In the genomic region with DNA sequence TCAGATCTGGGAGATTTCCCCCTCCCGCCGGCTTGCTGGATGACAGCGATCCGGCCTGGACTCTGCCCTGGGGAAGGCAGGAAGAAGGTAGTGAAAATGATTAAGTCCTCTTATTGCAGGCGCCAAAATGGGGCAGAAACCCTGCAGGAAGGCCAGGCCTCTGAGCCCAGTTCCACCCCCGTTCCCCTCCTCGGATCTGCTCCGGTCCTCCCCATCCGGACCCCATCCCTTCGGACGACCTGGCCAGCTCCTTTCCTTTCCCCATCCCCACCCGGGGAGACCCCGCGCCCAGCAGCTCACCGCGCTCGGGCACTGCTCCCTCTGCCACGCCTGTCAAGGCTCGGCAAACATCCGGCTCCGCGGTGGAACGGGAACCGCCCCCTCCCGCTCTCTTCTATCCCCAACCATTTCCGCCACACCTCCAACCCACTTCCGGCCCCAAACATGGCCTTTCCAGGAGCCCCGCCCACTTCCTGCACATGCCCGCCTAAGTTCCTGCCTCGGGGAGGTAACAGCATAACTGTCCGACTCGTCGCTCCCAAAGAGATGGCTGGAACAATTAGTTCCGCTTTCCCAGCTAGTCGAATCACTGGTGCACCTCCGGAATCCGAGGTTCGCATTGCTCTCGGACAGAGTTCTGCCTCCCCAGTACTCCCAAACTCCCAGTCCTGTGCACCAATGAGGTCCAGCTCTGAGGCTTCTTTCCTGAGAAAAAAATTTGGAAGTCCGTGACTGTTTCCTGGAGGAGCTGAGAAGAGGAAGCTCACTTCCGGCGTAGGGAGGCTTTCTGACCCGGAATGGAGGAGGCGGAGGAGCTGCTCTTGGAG, we compare ENCODE assay signal across 1 cellular context.
TF ChIP-seq lines count a peak whose summit lies in the region.

A gene (minus strand): TSS at position 369 of the 827 bp plus-strand sequence. CDS start 4,512 bp downstream, outside the sequence.
A gene (plus strand): TSS at position 781 of the 827 bp plus-strand sequence. CDS start 17 bp downstream, at position 798.

TF ChIP-seq in K562, 482 proteins besides CTCF, POLR2A, EP300 and RAD21 (continued from another document and continues in another):
- peak; percentile 39 for TF ChIP-seq HMGN3 (IDR thresholded peaks at IDR 0.05; ENCODE audit: borderline replicate concordance, extremely low read depth, insufficient read length, low read depth, low read length)
- TF ChIP-seq, protein P1, sequence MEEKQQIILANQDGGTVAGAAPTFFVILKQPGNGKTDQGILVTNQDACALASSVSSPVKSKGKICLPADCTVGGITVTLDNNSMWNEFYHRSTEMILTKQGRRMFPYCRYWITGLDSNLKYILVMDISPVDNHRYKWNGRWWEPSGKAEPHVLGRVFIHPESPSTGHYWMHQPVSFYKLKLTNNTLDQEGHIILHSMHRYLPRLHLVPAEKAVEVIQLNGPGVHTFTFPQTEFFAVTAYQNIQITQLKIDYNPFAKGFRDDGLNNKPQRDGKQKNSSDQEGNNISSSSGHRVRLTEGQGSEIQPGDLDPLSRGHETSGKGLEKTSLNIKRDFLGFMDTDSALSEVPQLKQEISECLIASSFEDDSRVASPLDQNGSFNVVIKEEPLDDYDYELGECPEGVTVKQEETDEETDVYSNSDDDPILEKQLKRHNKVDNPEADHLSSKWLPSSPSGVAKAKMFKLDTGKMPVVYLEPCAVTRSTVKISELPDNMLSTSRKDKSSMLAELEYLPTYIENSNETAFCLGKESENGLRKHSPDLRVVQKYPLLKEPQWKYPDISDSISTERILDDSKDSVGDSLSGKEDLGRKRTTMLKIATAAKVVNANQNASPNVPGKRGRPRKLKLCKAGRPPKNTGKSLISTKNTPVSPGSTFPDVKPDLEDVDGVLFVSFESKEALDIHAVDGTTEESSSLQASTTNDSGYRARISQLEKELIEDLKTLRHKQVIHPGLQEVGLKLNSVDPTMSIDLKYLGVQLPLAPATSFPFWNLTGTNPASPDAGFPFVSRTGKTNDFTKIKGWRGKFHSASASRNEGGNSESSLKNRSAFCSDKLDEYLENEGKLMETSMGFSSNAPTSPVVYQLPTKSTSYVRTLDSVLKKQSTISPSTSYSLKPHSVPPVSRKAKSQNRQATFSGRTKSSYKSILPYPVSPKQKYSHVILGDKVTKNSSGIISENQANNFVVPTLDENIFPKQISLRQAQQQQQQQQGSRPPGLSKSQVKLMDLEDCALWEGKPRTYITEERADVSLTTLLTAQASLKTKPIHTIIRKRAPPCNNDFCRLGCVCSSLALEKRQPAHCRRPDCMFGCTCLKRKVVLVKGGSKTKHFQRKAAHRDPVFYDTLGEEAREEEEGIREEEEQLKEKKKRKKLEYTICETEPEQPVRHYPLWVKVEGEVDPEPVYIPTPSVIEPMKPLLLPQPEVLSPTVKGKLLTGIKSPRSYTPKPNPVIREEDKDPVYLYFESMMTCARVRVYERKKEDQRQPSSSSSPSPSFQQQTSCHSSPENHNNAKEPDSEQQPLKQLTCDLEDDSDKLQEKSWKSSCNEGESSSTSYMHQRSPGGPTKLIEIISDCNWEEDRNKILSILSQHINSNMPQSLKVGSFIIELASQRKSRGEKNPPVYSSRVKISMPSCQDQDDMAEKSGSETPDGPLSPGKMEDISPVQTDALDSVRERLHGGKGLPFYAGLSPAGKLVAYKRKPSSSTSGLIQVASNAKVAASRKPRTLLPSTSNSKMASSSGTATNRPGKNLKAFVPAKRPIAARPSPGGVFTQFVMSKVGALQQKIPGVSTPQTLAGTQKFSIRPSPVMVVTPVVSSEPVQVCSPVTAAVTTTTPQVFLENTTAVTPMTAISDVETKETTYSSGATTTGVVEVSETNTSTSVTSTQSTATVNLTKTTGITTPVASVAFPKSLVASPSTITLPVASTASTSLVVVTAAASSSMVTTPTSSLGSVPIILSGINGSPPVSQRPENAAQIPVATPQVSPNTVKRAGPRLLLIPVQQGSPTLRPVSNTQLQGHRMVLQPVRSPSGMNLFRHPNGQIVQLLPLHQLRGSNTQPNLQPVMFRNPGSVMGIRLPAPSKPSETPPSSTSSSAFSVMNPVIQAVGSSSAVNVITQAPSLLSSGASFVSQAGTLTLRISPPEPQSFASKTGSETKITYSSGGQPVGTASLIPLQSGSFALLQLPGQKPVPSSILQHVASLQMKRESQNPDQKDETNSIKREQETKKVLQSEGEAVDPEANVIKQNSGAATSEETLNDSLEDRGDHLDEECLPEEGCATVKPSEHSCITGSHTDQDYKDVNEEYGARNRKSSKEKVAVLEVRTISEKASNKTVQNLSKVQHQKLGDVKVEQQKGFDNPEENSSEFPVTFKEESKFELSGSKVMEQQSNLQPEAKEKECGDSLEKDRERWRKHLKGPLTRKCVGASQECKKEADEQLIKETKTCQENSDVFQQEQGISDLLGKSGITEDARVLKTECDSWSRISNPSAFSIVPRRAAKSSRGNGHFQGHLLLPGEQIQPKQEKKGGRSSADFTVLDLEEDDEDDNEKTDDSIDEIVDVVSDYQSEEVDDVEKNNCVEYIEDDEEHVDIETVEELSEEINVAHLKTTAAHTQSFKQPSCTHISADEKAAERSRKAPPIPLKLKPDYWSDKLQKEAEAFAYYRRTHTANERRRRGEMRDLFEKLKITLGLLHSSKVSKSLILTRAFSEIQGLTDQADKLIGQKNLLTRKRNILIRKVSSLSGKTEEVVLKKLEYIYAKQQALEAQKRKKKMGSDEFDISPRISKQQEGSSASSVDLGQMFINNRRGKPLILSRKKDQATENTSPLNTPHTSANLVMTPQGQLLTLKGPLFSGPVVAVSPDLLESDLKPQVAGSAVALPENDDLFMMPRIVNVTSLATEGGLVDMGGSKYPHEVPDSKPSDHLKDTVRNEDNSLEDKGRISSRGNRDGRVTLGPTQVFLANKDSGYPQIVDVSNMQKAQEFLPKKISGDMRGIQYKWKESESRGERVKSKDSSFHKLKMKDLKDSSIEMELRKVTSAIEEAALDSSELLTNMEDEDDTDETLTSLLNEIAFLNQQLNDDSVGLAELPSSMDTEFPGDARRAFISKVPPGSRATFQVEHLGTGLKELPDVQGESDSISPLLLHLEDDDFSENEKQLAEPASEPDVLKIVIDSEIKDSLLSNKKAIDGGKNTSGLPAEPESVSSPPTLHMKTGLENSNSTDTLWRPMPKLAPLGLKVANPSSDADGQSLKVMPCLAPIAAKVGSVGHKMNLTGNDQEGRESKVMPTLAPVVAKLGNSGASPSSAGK (IDR thresholded peaks at IDR 0.05): no peak
- TF ChIP-seq SIRT6 (IDR thresholded peaks at IDR 0.05; ENCODE audit: low read depth, low read length): no peak
- no peak for TF ChIP-seq FOXA1 (IDR thresholded peaks at IDR 0.05; ENCODE audit: borderline replicate concordance)
- no peak for TF ChIP-seq CEBPB (tag; IDR thresholded peaks at IDR 0.05)
- TF ChIP-seq ZBTB8A (IDR thresholded peaks at IDR 0.05; ENCODE audit: partially characterized antibody): no peak
- TF ChIP-seq FOSL1 (tag; conservative IDR thresholded peaks at IDR 0.05): no peak; the same call in none of the 2 replicates
- TF ChIP-seq PHF8 (IDR thresholded peaks at IDR 0.05; ENCODE audit: borderline replicate concordance, low read length): peak; percentile 71
- TF ChIP-seq, protein P2, sequence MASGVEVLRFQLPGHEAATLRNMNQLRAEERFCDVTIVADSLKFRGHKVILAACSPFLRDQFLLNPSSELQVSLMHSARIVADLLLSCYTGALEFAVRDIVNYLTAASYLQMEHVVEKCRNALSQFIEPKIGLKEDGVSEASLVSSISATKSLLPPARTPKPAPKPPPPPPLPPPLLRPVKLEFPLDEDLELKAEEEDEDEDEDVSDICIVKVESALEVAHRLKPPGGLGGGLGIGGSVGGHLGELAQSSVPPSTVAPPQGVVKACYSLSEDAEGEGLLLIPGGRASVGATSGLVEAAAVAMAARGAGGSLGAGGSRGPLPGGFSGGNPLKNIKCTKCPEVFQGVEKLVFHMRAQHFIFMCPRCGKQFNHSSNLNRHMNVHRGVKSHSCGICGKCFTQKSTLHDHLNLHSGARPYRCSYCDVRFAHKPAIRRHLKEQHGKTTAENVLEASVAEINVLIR (CRISPR knock-in tag; IDR thresholded peaks at IDR 0.05): peak; percentile 51; the same call in 1 of the 2 replicates
- TF ChIP-seq TGIF2 (CRISPR knock-in tag; IDR thresholded peaks at IDR 0.05): no peak
- no peak for TF ChIP-seq ZNF830 (CRISPR knock-in tag; IDR thresholded peaks at IDR 0.05)
- TF ChIP-seq U2AF1 (optimal IDR thresholded peaks at IDR 0.05; ENCODE audit: low read depth, low read length): no peak
- TF ChIP-seq, protein P3, sequence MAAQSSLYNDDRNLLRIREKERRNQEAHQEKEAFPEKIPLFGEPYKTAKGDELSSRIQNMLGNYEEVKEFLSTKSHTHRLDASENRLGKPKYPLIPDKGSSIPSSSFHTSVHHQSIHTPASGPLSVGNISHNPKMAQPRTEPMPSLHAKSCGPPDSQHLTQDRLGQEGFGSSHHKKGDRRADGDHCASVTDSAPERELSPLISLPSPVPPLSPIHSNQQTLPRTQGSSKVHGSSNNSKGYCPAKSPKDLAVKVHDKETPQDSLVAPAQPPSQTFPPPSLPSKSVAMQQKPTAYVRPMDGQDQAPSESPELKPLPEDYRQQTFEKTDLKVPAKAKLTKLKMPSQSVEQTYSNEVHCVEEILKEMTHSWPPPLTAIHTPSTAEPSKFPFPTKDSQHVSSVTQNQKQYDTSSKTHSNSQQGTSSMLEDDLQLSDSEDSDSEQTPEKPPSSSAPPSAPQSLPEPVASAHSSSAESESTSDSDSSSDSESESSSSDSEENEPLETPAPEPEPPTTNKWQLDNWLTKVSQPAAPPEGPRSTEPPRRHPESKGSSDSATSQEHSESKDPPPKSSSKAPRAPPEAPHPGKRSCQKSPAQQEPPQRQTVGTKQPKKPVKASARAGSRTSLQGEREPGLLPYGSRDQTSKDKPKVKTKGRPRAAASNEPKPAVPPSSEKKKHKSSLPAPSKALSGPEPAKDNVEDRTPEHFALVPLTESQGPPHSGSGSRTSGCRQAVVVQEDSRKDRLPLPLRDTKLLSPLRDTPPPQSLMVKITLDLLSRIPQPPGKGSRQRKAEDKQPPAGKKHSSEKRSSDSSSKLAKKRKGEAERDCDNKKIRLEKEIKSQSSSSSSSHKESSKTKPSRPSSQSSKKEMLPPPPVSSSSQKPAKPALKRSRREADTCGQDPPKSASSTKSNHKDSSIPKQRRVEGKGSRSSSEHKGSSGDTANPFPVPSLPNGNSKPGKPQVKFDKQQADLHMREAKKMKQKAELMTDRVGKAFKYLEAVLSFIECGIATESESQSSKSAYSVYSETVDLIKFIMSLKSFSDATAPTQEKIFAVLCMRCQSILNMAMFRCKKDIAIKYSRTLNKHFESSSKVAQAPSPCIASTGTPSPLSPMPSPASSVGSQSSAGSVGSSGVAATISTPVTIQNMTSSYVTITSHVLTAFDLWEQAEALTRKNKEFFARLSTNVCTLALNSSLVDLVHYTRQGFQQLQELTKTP (IDR thresholded peaks at IDR 0.05; ENCODE audit: low read depth in 1 of 2, partially characterized antibody in 2 of 2): peak; percentile 6 to 95
- peak; percentile 90 for TF ChIP-seq ATF7 (IDR thresholded peaks at IDR 0.05)
- TF ChIP-seq CSDE1 (IDR thresholded peaks at IDR 0.05): no peak
- no peak for TF ChIP-seq SMARCC2 (IDR thresholded peaks at IDR 0.05; ENCODE audit: low read depth)
- TF ChIP-seq ZNF121 (CRISPR knock-in tag; conservative IDR thresholded peaks at IDR 0.05): no peak
- peak; percentile 64; the same call in 1 of the 2 replicates for TF ChIP-seq ZNF584 (CRISPR knock-in tag; IDR thresholded peaks at IDR 0.05; ENCODE audit: low read depth)
- no peak for TF ChIP-seq DDX20 (tag; IDR thresholded peaks at IDR 0.05; ENCODE audit: low read depth)
- TF ChIP-seq PYGO2 (tag; IDR thresholded peaks at IDR 0.05): peak; percentile 22; the same call in 1 of the 2 replicates
- TF ChIP-seq NR1H2 (CRISPR knock-in tag; IDR thresholded peaks at IDR 0.05): no peak
- peak; percentile 74 for TF ChIP-seq TARDBP (IDR thresholded peaks at IDR 0.05)
- TF ChIP-seq ZNF311 (CRISPR knock-in tag; IDR thresholded peaks at IDR 0.05): no peak
- TF ChIP-seq, protein P4, sequence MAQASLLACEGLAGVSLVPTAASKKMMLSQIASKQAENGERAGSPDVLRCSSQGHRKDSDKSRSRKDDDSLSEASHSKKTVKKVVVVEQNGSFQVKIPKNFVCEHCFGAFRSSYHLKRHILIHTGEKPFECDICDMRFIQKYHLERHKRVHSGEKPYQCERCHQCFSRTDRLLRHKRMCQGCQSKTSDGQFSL (CRISPR knock-in tag; IDR thresholded peaks at IDR 0.05): 0 out of 2 replicates have a peak, but pooled peaks have one; percentile 26
- TF ChIP-seq, protein P4 (tag; IDR thresholded peaks at IDR 0.05): no peak
- TF ChIP-seq, protein P5, sequence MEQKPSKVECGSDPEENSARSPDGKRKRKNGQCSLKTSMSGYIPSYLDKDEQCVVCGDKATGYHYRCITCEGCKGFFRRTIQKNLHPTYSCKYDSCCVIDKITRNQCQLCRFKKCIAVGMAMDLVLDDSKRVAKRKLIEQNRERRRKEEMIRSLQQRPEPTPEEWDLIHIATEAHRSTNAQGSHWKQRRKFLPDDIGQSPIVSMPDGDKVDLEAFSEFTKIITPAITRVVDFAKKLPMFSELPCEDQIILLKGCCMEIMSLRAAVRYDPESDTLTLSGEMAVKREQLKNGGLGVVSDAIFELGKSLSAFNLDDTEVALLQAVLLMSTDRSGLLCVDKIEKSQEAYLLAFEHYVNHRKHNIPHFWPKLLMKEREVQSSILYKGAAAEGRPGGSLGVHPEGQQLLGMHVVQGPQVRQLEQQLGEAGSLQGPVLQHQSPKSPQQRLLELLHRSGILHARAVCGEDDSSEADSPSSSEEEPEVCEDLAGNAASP (IDR thresholded peaks at IDR 0.05): no peak
- TF ChIP-seq DNMT1 (IDR thresholded peaks at IDR 0.05): no peak
- TF ChIP-seq POLR2AphosphoS5 (IDR thresholded peaks at IDR 0.05; ENCODE audit: control insufficient read depth, insufficient read depth, low read depth, low read length): peak; percentile 87
- TF ChIP-seq ZNF589 (CRISPR knock-in tag; IDR thresholded peaks at IDR 0.05; ENCODE audit: low read depth): no peak
- TF ChIP-seq CHD2 (IDR thresholded peaks at IDR 0.05; ENCODE audit: low read depth, low read length): no peak; the same call in 1 of the 2 replicates
- TF ChIP-seq NCOA4 (IDR thresholded peaks at IDR 0.05; ENCODE audit: partially characterized antibody): no peak
- TF ChIP-seq, protein P6, sequence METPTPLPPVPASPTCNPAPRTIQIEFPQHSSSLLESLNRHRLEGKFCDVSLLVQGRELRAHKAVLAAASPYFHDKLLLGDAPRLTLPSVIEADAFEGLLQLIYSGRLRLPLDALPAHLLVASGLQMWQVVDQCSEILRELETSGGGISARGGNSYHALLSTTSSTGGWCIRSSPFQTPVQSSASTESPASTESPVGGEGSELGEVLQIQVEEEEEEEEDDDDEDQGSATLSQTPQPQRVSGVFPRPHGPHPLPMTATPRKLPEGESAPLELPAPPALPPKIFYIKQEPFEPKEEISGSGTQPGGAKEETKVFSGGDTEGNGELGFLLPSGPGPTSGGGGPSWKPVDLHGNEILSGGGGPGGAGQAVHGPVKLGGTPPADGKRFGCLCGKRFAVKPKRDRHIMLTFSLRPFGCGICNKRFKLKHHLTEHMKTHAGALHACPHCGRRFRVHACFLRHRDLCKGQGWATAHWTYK (CRISPR knock-in tag; IDR thresholded peaks at IDR 0.05): peak; percentile 60; the same call in 1 of the 2 replicates
- TF ChIP-seq ZNF174 (CRISPR knock-in tag; IDR thresholded peaks at IDR 0.05): no peak
- peak; percentile 80 for TF ChIP-seq L3MBTL2 (IDR thresholded peaks at IDR 0.05)
- peak; percentile 71 for TF ChIP-seq TAF7 (tag; IDR thresholded peaks at IDR 0.05)
- peak; percentile 28; the same call in 1 of the 2 replicates for TF ChIP-seq MAFF (IDR thresholded peaks at IDR 0.05; ENCODE audit: low read length)
- TF ChIP-seq PPARD (CRISPR knock-in tag; IDR thresholded peaks at IDR 0.05): no peak
- TF ChIP-seq CBFA2T3 (IDR thresholded peaks at IDR 0.05): no peak
